ENCODE assay signal across 19 cellular contexts in genomic region chr1:181148636-181149035, GRCh38.
A peak's percentile ranks its signal among the peaks of the same experiment; 100 is the strongest.
DNase-seq lines count a peak whose midpoint lies in the region; ATAC-seq and TF ChIP-seq lines count a peak whose summit lies in the region.
"Had no signal": no experiment of that assay in that cellular context is flagged by ENCODE, and none has a peak within 500 bp of the region (broad histone marks: within the 10 kb centered on the region; RNA-seq: fewer than 3 reads in every experiment).

No MANE protein-coding gene starts in this region.

- H3K4me1 Mint-ChIP-seq in activated naive CD8-positive, alpha-beta T cell (ENCODE audit: low read depth) = peaks cover 50% of the 10 kb centered on the region
- H3K4me1 Mint-ChIP-seq in activated naive CD8-positive, alpha-beta T cell treated with anti-CD3 and anti-CD28 coated beads for 36 hours = peaks cover 44% of the 10 kb centered on the region
- peaks cover 26 to 33% of the 10 kb centered on the region in 2 donors for H3K4me1 Mint-ChIP-seq in effector memory CD8-positive, alpha-beta T cell (ENCODE audit: low read depth in 2 of 2)

- H3K4me3 Mint-ChIP-seq in activated naive CD8-positive, alpha-beta T cell = peak overlapping the region; percentile 82
- no peak overlapping the region for H3K4me3 Mint-ChIP-seq in activated naive CD8-positive, alpha-beta T cell treated with anti-CD3 and anti-CD28 coated beads for 36 hours
- H3K4me3 Mint-ChIP-seq in effector memory CD8-positive, alpha-beta T cell = peak overlapping the region; percentile 63 to 69

- peak overlapping the region in 1 of 4 donors; percentile 92 for H3K27ac ChIP-seq in sigmoid colon
- H3K27ac ChIP-seq: ascending aorta, thoracic aorta had no signal

- peak overlapping the region; percentile 54 for H3K9ac ChIP-seq in Loucy (ENCODE audit: low read depth, low read length, poor library complexity, severe bottlenecking)

- H3K36me3 Mint-ChIP-seq in activated naive CD8-positive, alpha-beta T cell = no peaks in the 10 kb centered on the region
- peaks cover 1% of the 10 kb centered on the region for H3K36me3 Mint-ChIP-seq in activated naive CD8-positive, alpha-beta T cell treated with anti-CD3 and anti-CD28 coated beads for 36 hours
- H3K36me3 Mint-ChIP-seq in effector memory CD8-positive, alpha-beta T cell (ENCODE audit: insufficient read depth) = no peaks in the 10 kb centered on the region

- H3K27me3 Mint-ChIP-seq in activated naive CD8-positive, alpha-beta T cell = no peaks in the 10 kb centered on the region
- no peaks in the 10 kb centered on the region for H3K27me3 Mint-ChIP-seq in activated naive CD8-positive, alpha-beta T cell treated with anti-CD3 and anti-CD28 coated beads for 36 hours
- H3K27me3 Mint-ChIP-seq in effector memory CD8-positive, alpha-beta T cell = peaks cover 0 to 14% of the 10 kb centered on the region in 2 donors

- TF ChIP-seq EP300 in sigmoid colon (IDR thresholded peaks at IDR 0.05) = no peak

- H2AFZ ChIP-seq in Loucy (ENCODE audit: low read length) = no peak overlapping the region

- peaks cover 57% of the 10 kb centered on the region for H3K4me1 ChIP-seq in Loucy (ENCODE audit: insufficient read depth, low read length, poor library complexity, severe bottlenecking)
- H3K4me1 ChIP-seq in sigmoid colon = peaks cover 0 to 31% (median 22%) of the 10 kb centered on the region in 4 donors

- 44 to 77% methylated on average over 3 of the region's 3 CpGs for WGBS in sigmoid colon, 2 donors

- peaks cover 18% of the 10 kb centered on the region for H3F3A ChIP-seq in Loucy (ENCODE audit: low read depth)

- H3K9me2 ChIP-seq in Loucy (replicated peaks; ENCODE audit: low read depth, low read length) = no peaks in the 10 kb centered on the region

- H3K79me2 ChIP-seq in Loucy (ENCODE audit: insufficient read depth, low read length) = no peaks in the 10 kb centered on the region

- peak overlapping the region; percentile 96 for H3K27ac Mint-ChIP-seq in activated naive CD8-positive, alpha-beta T cell
- H3K27ac Mint-ChIP-seq in activated naive CD8-positive, alpha-beta T cell treated with anti-CD3 and anti-CD28 coated beads for 36 hours = no peak overlapping the region
- H3K27ac Mint-ChIP-seq in effector memory CD8-positive, alpha-beta T cell = peak overlapping the region; percentile 7 to 92

- H3K9me3 ChIP-seq in Loucy (ENCODE audit: insufficient read depth, low read depth, low read length) = no peaks in the 10 kb centered on the region
- H3K9me3 ChIP-seq in sigmoid colon = no peaks in the 10 kb centered on the region
- H3K9me3 ChIP-seq: ascending aorta, thoracic aorta had no signal

- ATAC-seq in effector memory CD8-positive, alpha-beta T cell (replicated peaks) = no peak
- ATAC-seq: sciatic nerve had no signal

- intact Hi-C loops in sigmoid colon (cut with DNase I) = loop anchor here (10.0 kb wide), 2 partner anchors 514 to 634 kb away; partner anchors contain the start of gene XPR1

- TF ChIP-seq CTCF in Loucy (conservative IDR thresholded peaks at IDR 0.05; ENCODE audit: low read length) (no peak), sigmoid colon (IDR thresholded peaks at IDR 0.05) (no peak)

- no peak for DNase-seq in activated naive CD8-positive, alpha-beta T cell treated with anti-CD3 and anti-CD28 coated beads for 36 hours
- DNase-seq in effector memory CD8-positive, alpha-beta T cell = no peak
- DNase-seq in sigmoid colon (peak; percentile 8), NOMO-1 treated with DMSO at 0.1 percent for 48 hours (lab: John Stamatoyannopoulos, UW; ENCODE audit: unreplicated experiment) (no peak), amygdala (lab: John Stamatoyannopoulos, UW) (no peak)
- no peak for DNase-seq in stimulated activated CD4-positive, alpha-beta T cell treated with anti-CD3 and anti-CD28 coated beads, Interleukin-4, amount 100 ng/mL, for 24 hours
- DNase-seq: activated CD4-positive, alpha-beta T cell treated with anti-CD3 and anti-CD28 coated beads, Interleukin-2, amount 50 U/mL, for 1 hour; cortex of kidney; erythroblast; GF-D8; NCI-H146; NCI-H2227 treated with DMSO at 0.1 percent for 48 hours; stimulated activated CD4-positive, alpha-beta T cell treated with anti-CD3 and anti-CD28 coated beads, Interleukin-2, amount 100 ng/mL, for 48 hours; T-helper 9 cell had no signal

- no peaks in the 10 kb centered on the region for H4K20me1 ChIP-seq in Loucy (ENCODE audit: insufficient read depth, low read length, poor library complexity, severe bottlenecking)

- H3K4me3 ChIP-seq in Loucy (ENCODE audit: low read length, poor library complexity, severe bottlenecking) (no peak overlapping the region), sigmoid colon (no peak overlapping the region)
- H3K4me3 ChIP-seq: ascending aorta, thoracic aorta had no signal

- H3K36me3 ChIP-seq in Loucy (ENCODE audit: insufficient read depth, low read length) (no peaks in the 10 kb centered on the region), sigmoid colon (no peaks in the 10 kb centered on the region)
- H3K36me3 ChIP-seq: ascending aorta, thoracic aorta had no signal

- no peak for TF ChIP-seq POLR2A in sigmoid colon (IDR thresholded peaks at IDR 0.05)

- peak overlapping the region; percentile 85 for H3K4me2 ChIP-seq in Loucy (ENCODE audit: low read depth, low read length, poor library complexity, severe bottlenecking)

- no peaks in the 10 kb centered on the region for H3K9me3 Mint-ChIP-seq in activated naive CD8-positive, alpha-beta T cell (ENCODE audit: low read depth)
- H3K9me3 Mint-ChIP-seq in activated naive CD8-positive, alpha-beta T cell treated with anti-CD3 and anti-CD28 coated beads for 36 hours = peaks cover 2% of the 10 kb centered on the region
- no peaks in the 10 kb centered on the region for H3K9me3 Mint-ChIP-seq in effector memory CD8-positive, alpha-beta T cell

- H3K27me3 ChIP-seq in Loucy (ENCODE audit: insufficient read depth, low read length, poor library complexity, severe bottlenecking) = no peaks in the 10 kb centered on the region
- no peaks in the 10 kb centered on the region for H3K27me3 ChIP-seq in sigmoid colon
- H3K27me3 ChIP-seq: ascending aorta had no signal
